ENCODE assay signal across 9 cellular contexts in the genomic region with DNA sequence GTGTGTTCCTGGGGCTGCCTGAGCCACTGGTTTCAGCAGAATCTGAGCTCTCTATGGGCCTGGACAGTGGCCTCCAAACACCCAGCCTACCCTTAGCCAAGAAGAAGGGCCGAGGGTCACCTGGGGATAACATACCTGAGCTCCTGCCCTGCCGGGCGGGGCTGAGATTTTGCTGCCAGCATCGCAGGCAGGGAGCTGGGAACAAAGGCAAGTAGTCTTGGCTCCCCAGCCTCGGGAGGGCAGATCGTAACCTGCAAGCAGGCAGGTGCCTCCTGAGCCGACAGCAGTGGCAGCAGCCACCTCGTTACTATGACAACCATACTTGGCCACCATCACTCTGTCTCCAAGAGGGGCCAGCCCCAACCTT. TPM values are rescaled to one million over a fixed set of nuclear protein-coding genes. Genes with fewer than 3 reads are reported as not detected.
DNase-seq lines count a peak whose midpoint lies in the region; TF ChIP-seq lines count a peak whose summit lies in the region.
"Had no signal": no experiment of that assay in that cellular context is flagged by ENCODE, and none has a peak within 500 bp of the region (broad histone marks: within the 10 kb centered on the region; RNA-seq: fewer than 3 reads in every experiment).

No MANE protein-coding gene starts in this region.

- peak overlapping the region; percentile 71 for H3K4me2 ChIP-seq in SU-DHL-6 (ENCODE audit: low read depth, low read length, poor library complexity, severe bottlenecking)

- no peaks in the 10 kb centered on the region for H3K79me2 ChIP-seq in SU-DHL-6 (ENCODE audit: insufficient read depth, low read length)

- peaks cover 42% of the 10 kb centered on the region for H3F3A ChIP-seq in SU-DHL-6 (ENCODE audit: insufficient read depth)

- CTCF ChIA-PET in activated CD4-positive, alpha-beta memory T cell treated with anti-CD3 and anti-CD28 coated beads for 36 hours (lab: Charles Lee): interaction anchor here (1.8 kb wide), 1 partner anchor 10 kb away, joined by 4 read pairs; no protein-coding TSS in a partner anchor
- CTCF ChIA-PET in activated CD4-positive, alpha-beta memory T cell treated with anti-CD3 and anti-CD28 coated beads, Interleukin-2, amount 10 ng/mL, durations not matched to agents 7 days and 5 days (lab: Charles Lee): interaction anchor here (1.1 to 2.4 kb wide), 3 partner anchors 10 to 21 kb away, joined by 3 to 8 read pairs (median 4); no protein-coding TSS in a partner anchor

- no peak overlapping the region for H3K4me3 ChIP-seq in SU-DHL-6 (ENCODE audit: insufficient read depth, low read length, poor library complexity, severe bottlenecking)
- H3K4me3 ChIP-seq in transverse colon: no peak overlapping the region

- H3K36me3 ChIP-seq in SU-DHL-6 (ENCODE audit: low read length): no peaks in the 10 kb centered on the region
- H3K36me3 ChIP-seq in transverse colon: no peaks in the 10 kb centered on the region

- peak overlapping the region; percentile 74 for H3K4me3 Mint-ChIP-seq in activated CD4-positive, alpha-beta memory T cell treated with anti-CD3 and anti-CD28 coated beads for 36 hours
- no peak overlapping the region for H3K4me3 Mint-ChIP-seq in activated CD4-positive, alpha-beta memory T cell treated with anti-CD3 and anti-CD28 coated beads, Interleukin-2, amount 10 ng/mL, durations not matched to agents 7 days and 5 days

- TF ChIP-seq CTCF in SU-DHL-6 (IDR thresholded peaks at IDR 0.05; ENCODE audit: insufficient read depth, low read length, poor library complexity, severe bottlenecking) (no peak), transverse colon (IDR thresholded peaks at IDR 0.05) (no peak)

- TF ChIP-seq EP300 in transverse colon (IDR thresholded peaks at IDR 0.05; ENCODE audit: low read depth): no peak

- no peak for TF ChIP-seq POLR2A in transverse colon (IDR thresholded peaks at IDR 0.05)

- H3K9me2 ChIP-seq in SU-DHL-6 (replicated peaks; ENCODE audit: insufficient read depth, low read length): no peaks in the 10 kb centered on the region

- no peaks in the 10 kb centered on the region for H3K27me3 ChIP-seq in SU-DHL-6 (ENCODE audit: low read length)
- H3K27me3 ChIP-seq in layer of hippocampus (ENCODE audit: control insufficient read depth, insufficient read depth, low read length): no peaks in the 10 kb centered on the region
- H3K27me3 ChIP-seq in transverse colon: no peaks in the 10 kb centered on the region

- peaks cover 35 to 61% (median 40%) of the 10 kb centered on the region in 4 donors for H3K4me1 ChIP-seq in transverse colon

- peak; percentile 13 for DNase-seq in activated CD4-positive, alpha-beta memory T cell treated with anti-CD3 and anti-CD28 coated beads for 36 hours
- DNase-seq in activated CD4-positive, alpha-beta memory T cell treated with anti-CD3 and anti-CD28 coated beads, Interleukin-2, amount 10 ng/mL, durations not matched to agents 7 days and 5 days: no peak
- DNase-seq in transverse colon (peak; percentile 74), A172 (ENCODE audit: low spot score) (no peak)
- DNase-seq in stimulated activated CD4-positive, alpha-beta T cell treated with anti-CD3 and anti-CD28 coated beads, Interleukin-2, amount 100 ng/mL, for 48 hours: no peak
- no peak for DNase-seq in activated CD4-positive, CD25-positive, alpha-beta regulatory T cell (lab: John Stamatoyannopoulos, UW)

- H3K9ac ChIP-seq in SU-DHL-6 (ENCODE audit: low read length): peak overlapping the region; percentile 62

- in situ Hi-C loops in transverse colon (cut with MboI; ENCODE audit: low pct_ligation_motif_present in 1 of 4, low pct_unique_long_range_greater_than_20kb in 1 of 4, low sequenced_read_pairs in 3 of 4): loop anchor here in 2 of 4 donors (10.0 to 25.0 kb wide), 2 partner anchors 99 to 362 kb away; no protein-coding TSS in a partner anchor

- H3K27ac Mint-ChIP-seq in activated CD4-positive, alpha-beta memory T cell treated with anti-CD3 and anti-CD28 coated beads for 36 hours: peak overlapping the region; percentile 99
- H3K27ac Mint-ChIP-seq in activated CD4-positive, alpha-beta memory T cell treated with anti-CD3 and anti-CD28 coated beads, Interleukin-2, amount 10 ng/mL, durations not matched to agents 7 days and 5 days: no peak overlapping the region

- H3K9me3 ChIP-seq in SU-DHL-6 (ENCODE audit: insufficient read depth, low read length) (no peaks in the 10 kb centered on the region), transverse colon (no peaks in the 10 kb centered on the region)

- H2AFZ ChIP-seq in SU-DHL-6 (ENCODE audit: low read depth, low read length, severe bottlenecking): peak overlapping the region; percentile 50

- POLR2A ChIA-PET in activated CD4-positive, alpha-beta memory T cell treated with anti-CD3 and anti-CD28 coated beads for 36 hours (lab: Charles Lee): interaction anchor here (0.8 to 3.4 kb wide), 7 partner anchors 26 to 474 kb away, joined by 3 to 15 read pairs (median 5); no protein-coding TSS in a partner anchor
- POLR2A ChIA-PET in activated CD4-positive, alpha-beta memory T cell treated with anti-CD3 and anti-CD28 coated beads, Interleukin-2, amount 10 ng/mL, durations not matched to agents 7 days and 5 days (lab: Charles Lee): interaction anchor here (0.9 to 5.9 kb wide), 3 partner anchors 9 to 62 kb away, joined by 3 to 41 read pairs (median 4); no protein-coding TSS in a partner anchor

- peaks cover 4% of the 10 kb centered on the region for H3K36me3 Mint-ChIP-seq in activated CD4-positive, alpha-beta memory T cell treated with anti-CD3 and anti-CD28 coated beads for 36 hours
- H3K36me3 Mint-ChIP-seq in activated CD4-positive, alpha-beta memory T cell treated with anti-CD3 and anti-CD28 coated beads, Interleukin-2, amount 10 ng/mL, durations not matched to agents 7 days and 5 days (ENCODE audit: low read depth): no peaks in the 10 kb centered on the region
- H3K36me3 Mint-ChIP-seq: CD8-positive, alpha-beta memory T cell had no signal

- no peaks in the 10 kb centered on the region for H4K20me1 ChIP-seq in SU-DHL-6 (ENCODE audit: low read depth, low read length)

- H3K9me3 Mint-ChIP-seq in activated CD4-positive, alpha-beta memory T cell treated with anti-CD3 and anti-CD28 coated beads for 36 hours: no peaks in the 10 kb centered on the region
- H3K9me3 Mint-ChIP-seq in activated CD4-positive, alpha-beta memory T cell treated with anti-CD3 and anti-CD28 coated beads, Interleukin-2, amount 10 ng/mL, durations not matched to agents 7 days and 5 days: no peaks in the 10 kb centered on the region
- H3K9me3 Mint-ChIP-seq: CD8-positive, alpha-beta memory T cell had no signal

- WGBS in transverse colon (ENCODE audit: low coverage in 1 of 2), 2 donors: 65% methylated on average over 8 of the region's 8 CpGs; no CpG with 5 or more reads in 1 of the 2 donors

- intact Hi-C loops in activated CD4-positive, alpha-beta memory T cell treated with anti-CD3 and anti-CD28 coated beads for 36 hours (cut with micrococcal nuclease): loop anchor here (1.0 to 2.0 kb wide), 2 partner anchors 26 to 93 kb away; no protein-coding TSS in a partner anchor
- intact Hi-C loops in transverse colon (cut with DNase I; ENCODE audit: low total_unique reads): no loop called here

- peak overlapping the region; percentile 97 for H3K27ac ChIP-seq in SU-DHL-6 (ENCODE audit: low read depth, low read length)
- peak overlapping the region; percentile 60 for H3K27ac ChIP-seq in layer of hippocampus (ENCODE audit: low read depth, low read length)
- H3K27ac ChIP-seq in transverse colon: peak overlapping the region; percentile 86 to 91 (median 90)

- no peaks in the 10 kb centered on the region for H3K27me3 Mint-ChIP-seq in activated CD4-positive, alpha-beta memory T cell treated with anti-CD3 and anti-CD28 coated beads for 36 hours
- no peaks in the 10 kb centered on the region for H3K27me3 Mint-ChIP-seq in activated CD4-positive, alpha-beta memory T cell treated with anti-CD3 and anti-CD28 coated beads, Interleukin-2, amount 10 ng/mL, durations not matched to agents 7 days and 5 days
- H3K27me3 Mint-ChIP-seq: CD8-positive, alpha-beta memory T cell had no signal

- peaks cover 32% of the 10 kb centered on the region for H3K4me1 Mint-ChIP-seq in activated CD4-positive, alpha-beta memory T cell treated with anti-CD3 and anti-CD28 coated beads for 36 hours (ENCODE audit: low read depth)
- peaks cover 37% of the 10 kb centered on the region for H3K4me1 Mint-ChIP-seq in activated CD4-positive, alpha-beta memory T cell treated with anti-CD3 and anti-CD28 coated beads, Interleukin-2, amount 10 ng/mL, durations not matched to agents 7 days and 5 days

RNA-seq across cellular contexts. Expression of a gene that starts 54.7 kb away (rescaled TPM):
- total RNA-seq in activated CD4-positive, alpha-beta memory T cell treated with anti-CD3 and anti-CD28 coated beads for 36 hours: 100 to 1,000 TPM; 127 to 142 TPM
- total RNA-seq in activated CD4-positive, alpha-beta memory T cell treated with anti-CD3 and anti-CD28 coated beads, Interleukin-2, amount 10 ng/mL, durations not matched to agents 7 days and 5 days: 10 to 100 TPM; 81.4 to 89.3 TPM
- 10 to 100 TPM; 16.9 to 72.9 (median 54.5) TPM for total RNA-seq in transverse colon
- total RNA-seq in A172 (2014; rRNA removed; shearing (Covaris generic)): 151 and 161 TPM in 2 replicates

Comparison
In these comparisons a context has a peak if more than half of its experiments do, and no peak if none do; other contexts are left out.
1. DNase-seq: peak in activated CD4-positive, alpha-beta memory T cell treated with anti-CD3 and anti-CD28 coated beads for 36 hours (single experiment) and transverse colon (single experiment); none in activated CD4-positive, alpha-beta memory T cell treated with anti-CD3 and anti-CD28 coated beads, Interleukin-2, amount 10 ng/mL, durations not matched to agents 7 days and 5 days (single experiment), stimulated activated CD4-positive, alpha-beta T cell treated with anti-CD3 and anti-CD28 coated beads, Interleukin-2, amount 100 ng/mL, for 48 hours (0 of 2), activated CD4-positive, CD25-positive, alpha-beta regulatory T cell (0 of 4) and A172 (single experiment).
2. Peak in every context shown above with its lines, with median percentiles within 50 percentile points of each other: H3K27ac ChIP-seq.